8 cellular contexts compared by ENCODE assay signal in the genomic region with DNA sequence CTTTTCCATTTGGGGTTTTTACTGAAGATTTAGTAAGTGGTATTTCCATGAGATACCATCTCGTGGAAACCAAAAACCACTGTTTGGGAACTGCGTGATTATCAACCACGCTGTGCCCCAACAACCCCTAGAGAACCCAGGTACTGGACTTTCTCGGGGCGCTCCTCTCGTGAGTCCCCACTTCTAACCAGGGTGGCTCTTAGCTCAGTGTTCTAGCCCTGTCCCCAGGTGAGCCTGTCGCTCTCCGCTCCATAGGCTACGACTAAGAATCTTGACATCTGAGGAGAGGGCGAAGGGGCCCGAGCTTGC. TPM values are rescaled to one million over a fixed set of nuclear protein-coding genes. Genes with fewer than 3 reads are reported as not detected.
A peak's percentile ranks its signal among the peaks of the same experiment; 100 is the strongest.
DNase-seq lines count a peak whose midpoint lies in the region; ATAC-seq, FAIRE-seq and TF ChIP-seq lines count a peak whose summit lies in the region.

No MANE protein-coding gene starts in this region.

- H3K9me3 Mint-ChIP-seq in dendritic cell treated with granulocyte-macrophage colony-stimulating factor and Interleukin-4, amounts not matched to agents 40 ng/mL and 50 ng/mL, for 4 days = no peaks in the 10 kb centered on the region
- H3K9me3 Mint-ChIP-seq in naive B cell = no peaks in the 10 kb centered on the region

- H3K9ac ChIP-seq in KMS-11 = peak overlapping the region; percentile 92

- H3K27me3 ChIP-seq in KMS-11 (ENCODE audit: insufficient read depth, low read depth) = no peaks in the 10 kb centered on the region

- peak; percentile 10 for ATAC-seq in GM21360 (IDR thresholded peaks at IDR 0.05; ENCODE audit: unreplicated experiment)
- ATAC-seq in naive B cell (ENCODE audit: low read depth in 2 of 2) = peak in 1 of 2 donors; percentile 1
- ATAC-seq in HG02870 (IDR thresholded peaks at IDR 0.05; ENCODE audit: unreplicated experiment) = no peak
- no peak for ATAC-seq in GM21423 (IDR thresholded peaks at IDR 0.05; ENCODE audit: unreplicated experiment)

- peaks cover 59% of the 10 kb centered on the region for H3K36me3 Mint-ChIP-seq in dendritic cell treated with granulocyte-macrophage colony-stimulating factor and Interleukin-4, amounts not matched to agents 40 ng/mL and 50 ng/mL, for 4 days (ENCODE audit: low read depth)
- H3K36me3 Mint-ChIP-seq in naive B cell = peaks cover 2 to 12% of the 10 kb centered on the region in 2 donors

- intact Hi-C loops in dendritic cell treated with granulocyte-macrophage colony-stimulating factor and Interleukin-4, amounts not matched to agents 40 ng/mL and 50 ng/mL, for 4 days (cut with micrococcal nuclease) = loop anchor here (5.0 kb wide), 1 partner anchor 140 kb away; a partner anchor contains a TSS

- peaks cover 37% of the 10 kb centered on the region for H3K79me2 ChIP-seq in KMS-11 (ENCODE audit: insufficient read depth, low read depth)

- H3K4me1 Mint-ChIP-seq in dendritic cell treated with granulocyte-macrophage colony-stimulating factor and Interleukin-4, amounts not matched to agents 40 ng/mL and 50 ng/mL, for 4 days (ENCODE audit: low read depth) = peaks cover 47% of the 10 kb centered on the region
- H3K4me1 Mint-ChIP-seq in naive B cell = peaks cover 42 to 47% (median 47%) of the 10 kb centered on the region in 3 donors

- FAIRE-seq in frontal cortex (lab: Jason Lieb, UNC) = no peak

- peak overlapping the region; percentile 88 for H3K4me2 ChIP-seq in KMS-11

- DNase-seq in naive B cell (no peak), COLO668 (lab: John Stamatoyannopoulos, UW; ENCODE audit: unreplicated experiment) (no peak), frontal cortex (ENCODE audit: low spot score in 2 of 2) (no peak)

- H3K27me3 Mint-ChIP-seq in dendritic cell treated with granulocyte-macrophage colony-stimulating factor and Interleukin-4, amounts not matched to agents 40 ng/mL and 50 ng/mL, for 4 days = no peaks in the 10 kb centered on the region
- H3K27me3 Mint-ChIP-seq in naive B cell = no peaks in the 10 kb centered on the region

- H3K36me3 ChIP-seq in KMS-11 (ENCODE audit: insufficient read depth) = no peaks in the 10 kb centered on the region

- peak overlapping the region; percentile 96 for H3K27ac Mint-ChIP-seq in dendritic cell treated with granulocyte-macrophage colony-stimulating factor and Interleukin-4, amounts not matched to agents 40 ng/mL and 50 ng/mL, for 4 days
- peak overlapping the region; percentile 97 to 99 (median 98) for H3K27ac Mint-ChIP-seq in naive B cell

- no peak for TF ChIP-seq CTCF in KMS-11 (conservative IDR thresholded peaks at IDR 0.05; ENCODE audit: low read depth, low read length)

- peak overlapping the region; percentile 78 for H3K27ac ChIP-seq in KMS-11

- peak overlapping the region; percentile 95 for H3K4me3 Mint-ChIP-seq in dendritic cell treated with granulocyte-macrophage colony-stimulating factor and Interleukin-4, amounts not matched to agents 40 ng/mL and 50 ng/mL, for 4 days
- H3K4me3 Mint-ChIP-seq in naive B cell = peak overlapping the region; percentile 98 to 100 (median 99)

- peaks cover 23% of the 10 kb centered on the region for H3K4me1 ChIP-seq in KMS-11 (ENCODE audit: low read depth, poor library complexity, severe bottlenecking)

- no peaks in the 10 kb centered on the region for H4K20me1 ChIP-seq in KMS-11 (ENCODE audit: insufficient read depth)

- H3K4me3 ChIP-seq in KMS-11 (IDR thresholded peaks at IDR 0.05; ENCODE audit: insufficient read depth, low read depth, low read length) = peak overlapping the region; percentile 21

- peak overlapping the region; percentile 95 for H2AFZ ChIP-seq in KMS-11 (ENCODE audit: low read depth)

RNA-seq across cellular contexts. Expression of a gene that starts 0.7 kb away (rescaled TPM):
- 10 to 100 TPM; 41.5 to 54.5 (median 51.1) TPM for polyA plus RNA-seq in naive B cell (ENCODE audit: low read depth in 6 of 6)
- total RNA-seq in frontal cortex = 35.9 TPM

RNA-seq across cellular contexts. Expression of a gene that starts 28.4 kb away (rescaled TPM):
- polyA plus RNA-seq in naive B cell (ENCODE audit: low read depth in 6 of 6) = under 1 TPM in 3 of 6 donors, not detected in 3; 0.09 to 0.33 (median 0.18) TPM
- total RNA-seq in frontal cortex = 3.7 TPM

RNA-seq across cellular contexts. Expression of a gene that starts 38.2 kb away (rescaled TPM):
- under 1 TPM in 3 of 6 donors, not detected in 3; 0.16 to 0.21 (median 0.17) TPM for polyA plus RNA-seq in naive B cell (ENCODE audit: low read depth in 6 of 6)
- total RNA-seq in frontal cortex = 0.41 TPM

RNA-seq across cellular contexts. Expression of a gene that starts 56.1 kb away (rescaled TPM):
- 1 to 10 TPM; 1.3 to 3.4 (median 2.0) TPM for polyA plus RNA-seq in naive B cell (ENCODE audit: low read depth in 6 of 6)
- total RNA-seq in frontal cortex = 19.2 TPM
